24 cellular contexts compared by ENCODE assay signal in genomic region chr5:76723266-76723665, GRCh38.
"Had no signal": no experiment of that assay in that cellular context is flagged by ENCODE, and none has a peak within 500 bp of the region (broad histone marks: within the 10 kb centered on the region; RNA-seq: fewer than 3 reads in every experiment).

No MANE protein-coding gene starts in this region.

- H3K27ac ChIP-seq: adrenal gland, ascending aorta, foreskin keratinocyte, tibial artery had no signal

- H3K36me3 Mint-ChIP-seq: activated naive CD8-positive, alpha-beta T cell had no signal

- H3K4me1 ChIP-seq: ascending aorta, tibial artery had no signal

- FAIRE-seq: bronchial epithelial cell had no signal

- DNase-seq: activated CD4-positive, alpha-beta T cell treated with anti-CD3 and anti-CD28 coated beads for 36 hours; activated CD4-positive, alpha-beta T cell treated with anti-CD3 and anti-CD28 coated beads, Interleukin-2, amount 50 U/mL, for 4 hours; activated CD8-positive, alpha-beta memory T cell treated with anti-CD3 and anti-CD28 coated beads for 24 hours; activated CD8-positive, alpha-beta memory T cell treated with anti-CD3 and anti-CD28 coated beads, Interleukin-2, amount 50 U/mL, for 4 hours; activated T-cell treated with anti-CD3 and anti-CD28 coated beads, Interleukin-2, amount 50 U/mL, for 24 hours; adrenal gland; cerebellar nuclear complex; cortex of kidney; foreskin keratinocyte; naive thymus-derived CD4-positive, alpha-beta T cell; retina; stimulated activated CD4-positive, alpha-beta T cell treated with anti-CD3 and anti-CD28 coated beads, Interleukin-4, amount 100 ng/mL, for 4 hours; substantia nigra; T-helper 1 cell; T-helper 9 cell; tibial artery had no signal

- H3K36me3 ChIP-seq: adrenal gland, ascending aorta, tibial artery had no signal

- H3K4me3 Mint-ChIP-seq: activated CD4-positive, alpha-beta T cell treated with anti-CD3 and anti-CD28 coated beads for 36 hours; activated naive CD8-positive, alpha-beta T cell; activated T-cell treated with anti-CD3 and anti-CD28 coated beads, Interleukin-2, amount 50 U/mL, for 24 hours; activated T-helper 17 cell treated with anti-CD3 and anti-CD28 coated beads, Interleukin-2, amount 50 U/mL, for 72 hours; naive thymus-derived CD4-positive, alpha-beta T cell; stimulated activated naive CD8-positive, alpha-beta T cell treated with anti-CD3 and anti-CD28 coated beads, Interleukin-15, Interleukin-2, amounts not matched to agents 100 ng/mL and 50 ng/mL, for 24 hours had no signal

- H3K27ac Mint-ChIP-seq: activated CD4-positive, alpha-beta T cell treated with anti-CD3 and anti-CD28 coated beads for 36 hours; activated naive CD8-positive, alpha-beta T cell; activated T-cell treated with anti-CD3 and anti-CD28 coated beads, Interleukin-2, amount 50 U/mL, for 24 hours; activated T-helper 17 cell treated with anti-CD3 and anti-CD28 coated beads, Interleukin-2, amount 50 U/mL, for 72 hours; naive thymus-derived CD4-positive, alpha-beta T cell; progenitor cell of endocrine pancreas; stimulated activated naive CD8-positive, alpha-beta T cell treated with anti-CD3 and anti-CD28 coated beads, Interleukin-15, Interleukin-2, amounts not matched to agents 100 ng/mL and 50 ng/mL, for 24 hours had no signal

- H3K27me3 Mint-ChIP-seq: activated T-helper 17 cell treated with anti-CD3 and anti-CD28 coated beads, Interleukin-2, amount 50 U/mL, for 72 hours; progenitor cell of endocrine pancreas had no signal

- H3K4me3 ChIP-seq: adrenal gland, ascending aorta, lung, tibial artery had no signal

- ATAC-seq: activated CD4-positive, alpha-beta T cell treated with anti-CD3 and anti-CD28 coated beads for 36 hours; activated T-helper 17 cell treated with anti-CD3 and anti-CD28 coated beads, Interleukin-2, amount 50 U/mL, for 72 hours; left lobe of liver; naive thymus-derived CD4-positive, alpha-beta T cell had no signal

- H3K4me1 Mint-ChIP-seq: activated CD4-positive, alpha-beta T cell treated with anti-CD3 and anti-CD28 coated beads for 36 hours; activated T-helper 17 cell treated with anti-CD3 and anti-CD28 coated beads, Interleukin-2, amount 50 U/mL, for 72 hours had no signal

- H3K9me3 ChIP-seq: adrenal gland had no signal

- H3K9me3 Mint-ChIP-seq: activated T-helper 17 cell treated with anti-CD3 and anti-CD28 coated beads, Interleukin-2, amount 50 U/mL, for 72 hours; stimulated activated naive CD8-positive, alpha-beta T cell treated with anti-CD3 and anti-CD28 coated beads, Interleukin-15, Interleukin-2, amounts not matched to agents 100 ng/mL and 50 ng/mL, for 24 hours had no signal
